In genomic region chr5:173592050-173592669, GRCh38 we compare ENCODE assay signal across 9 cellular contexts. TPM values are rescaled to one million over a fixed set of nuclear protein-coding genes. Genes with fewer than 3 reads are reported as not detected.
DNase-seq lines count a peak whose midpoint lies in the region; ATAC-seq and TF ChIP-seq lines count a peak whose summit lies in the region.
"Had no signal": no experiment of that assay in that cellular context is flagged by ENCODE, and none has a peak within 500 bp of the region (broad histone marks: within the 10 kb centered on the region; RNA-seq: fewer than 3 reads in every experiment).

No MANE protein-coding gene starts in this region.

- peak; percentile 10 to 32 for DNase-seq in stimulated activated naive CD8-positive, alpha-beta T cell treated with anti-CD3 and anti-CD28 coated beads, Interleukin-15, amount 100 ng/mL, for 72 hours
- DNase-seq in stimulated activated naive CD8-positive, alpha-beta T cell treated with anti-CD3 and anti-CD28 coated beads, Interleukin-15, Interleukin-2, amounts not matched to agents 100 U/mL and 50 U/mL, for 24 hours: no peak
- DNase-seq in erythroblast (lab: John Stamatoyannopoulos, UW) (peak; percentile 66 to 75), cerebellar cortex (ENCODE audit: low spot score) (no peak), NCI-H2081 treated with DMSO at 0.1 percent for 48 hours (lab: John Stamatoyannopoulos, UW) (no peak)
- DNase-seq: head of caudate nucleus had no signal

- no peaks in the 10 kb centered on the region for H3K4me1 ChIP-seq in OCI-LY1 (ENCODE audit: insufficient read depth, low read length, severe bottlenecking)

- no peak overlapping the region for H3K4me3 Mint-ChIP-seq in stimulated activated naive CD8-positive, alpha-beta T cell treated with anti-CD3 and anti-CD28 coated beads, Interleukin-15, amount 100 ng/mL, for 72 hours
- H3K4me3 Mint-ChIP-seq in activated T-helper 17 cell treated with anti-CD3 and anti-CD28 coated beads, Interleukin-2, amount 50 U/mL, for 72 hours: no peak overlapping the region

- no peak for TF ChIP-seq POLR2A in erythroblast (IDR thresholded peaks at IDR 0.05; ENCODE audit: low read length)

- H3F3A ChIP-seq in OCI-LY1 (ENCODE audit: insufficient read depth, low read length): no peaks in the 10 kb centered on the region

- no peaks in the 10 kb centered on the region for H4K20me1 ChIP-seq in OCI-LY1 (ENCODE audit: insufficient read depth, low read length)

- H3K9me2 ChIP-seq in OCI-LY1 (ENCODE audit: low read depth, low read length): no peaks in the 10 kb centered on the region

- no peak for ATAC-seq in stimulated activated naive CD8-positive, alpha-beta T cell treated with anti-CD3 and anti-CD28 coated beads, Interleukin-15, amount 100 ng/mL, for 72 hours
- no peak for ATAC-seq in stimulated activated naive CD8-positive, alpha-beta T cell treated with anti-CD3 and anti-CD28 coated beads, Interleukin-15, Interleukin-2, amounts not matched to agents 100 U/mL and 50 U/mL, for 24 hours
- ATAC-seq in HG03469 (IDR thresholded peaks at IDR 0.05; ENCODE audit: unreplicated experiment): no peak
- ATAC-seq in activated T-helper 17 cell treated with anti-CD3 and anti-CD28 coated beads, Interleukin-2, amount 50 U/mL, for 72 hours (replicated peaks): no peak

- no peaks in the 10 kb centered on the region for H3K27me3 ChIP-seq in OCI-LY1 (ENCODE audit: insufficient read depth, low read length)

- H3K9me3 ChIP-seq in OCI-LY1 (ENCODE audit: low read length): peaks cover 29% of the 10 kb centered on the region

- H3K4me3 ChIP-seq in OCI-LY1 (ENCODE audit: low read depth, low read length, poor library complexity, severe bottlenecking): no peak overlapping the region

- H3K36me3 ChIP-seq in OCI-LY1 (ENCODE audit: insufficient read depth, low read length): no peaks in the 10 kb centered on the region

- H2AFZ ChIP-seq in OCI-LY1 (ENCODE audit: low read length): no peak overlapping the region

- peak; percentile 81 for TF ChIP-seq CTCF in OCI-LY1 (IDR thresholded peaks at IDR 0.05; ENCODE audit: low read length)

- peaks cover 44 to 59% of the 10 kb centered on the region in 2 donors for H3K9me3 Mint-ChIP-seq in stimulated activated naive CD8-positive, alpha-beta T cell treated with anti-CD3 and anti-CD28 coated beads, Interleukin-15, amount 100 ng/mL, for 72 hours
- peaks cover 30% of the 10 kb centered on the region for H3K9me3 Mint-ChIP-seq in activated T-helper 17 cell treated with anti-CD3 and anti-CD28 coated beads, Interleukin-2, amount 50 U/mL, for 72 hours

- H3K9ac ChIP-seq in OCI-LY1 (ENCODE audit: low read length): no peak overlapping the region

- no peak overlapping the region for H3K27ac ChIP-seq in OCI-LY1 (ENCODE audit: low read depth, low read length, poor library complexity, severe bottlenecking)

- H3K36me3 Mint-ChIP-seq in activated T-helper 17 cell treated with anti-CD3 and anti-CD28 coated beads, Interleukin-2, amount 50 U/mL, for 72 hours (ENCODE audit: low read depth): peaks cover 13% of the 10 kb centered on the region

- no peak overlapping the region for H3K4me2 ChIP-seq in OCI-LY1 (ENCODE audit: low read length)

- no peaks in the 10 kb centered on the region for H3K79me2 ChIP-seq in OCI-LY1 (ENCODE audit: insufficient read depth, low read length)

- H3K4me1 Mint-ChIP-seq in stimulated activated naive CD8-positive, alpha-beta T cell treated with anti-CD3 and anti-CD28 coated beads, Interleukin-15, amount 100 ng/mL, for 72 hours: no peaks in the 10 kb centered on the region
- H3K4me1 Mint-ChIP-seq in activated T-helper 17 cell treated with anti-CD3 and anti-CD28 coated beads, Interleukin-2, amount 50 U/mL, for 72 hours: no peaks in the 10 kb centered on the region

- no peaks in the 10 kb centered on the region for H3K27me3 Mint-ChIP-seq in stimulated activated naive CD8-positive, alpha-beta T cell treated with anti-CD3 and anti-CD28 coated beads, Interleukin-15, amount 100 ng/mL, for 72 hours
- H3K27me3 Mint-ChIP-seq in activated T-helper 17 cell treated with anti-CD3 and anti-CD28 coated beads, Interleukin-2, amount 50 U/mL, for 72 hours: no peaks in the 10 kb centered on the region

- H3K27ac Mint-ChIP-seq in stimulated activated naive CD8-positive, alpha-beta T cell treated with anti-CD3 and anti-CD28 coated beads, Interleukin-15, amount 100 ng/mL, for 72 hours: peak overlapping the region in 1 of 2 donors; percentile 30
- no peak overlapping the region for H3K27ac Mint-ChIP-seq in activated T-helper 17 cell treated with anti-CD3 and anti-CD28 coated beads, Interleukin-2, amount 50 U/mL, for 72 hours

RNA-seq across cellular contexts. Expression of gene BOD1, which starts 24.3 kb away (rescaled TPM):
- total RNA-seq in activated T-helper 17 cell treated with anti-CD3 and anti-CD28 coated beads, Interleukin-2, amount 50 U/mL, for 72 hours: 10 to 100 TPM; 23.1 to 24.9 TPM

Comparison
In these comparisons a context has a peak if more than half of its experiments do, and no peak if none do; other contexts are left out.
1. DNase-seq: peak in stimulated activated naive CD8-positive, alpha-beta T cell treated with anti-CD3 and anti-CD28 coated beads, Interleukin-15, amount 100 ng/mL, for 72 hours (2 of 2) and erythroblast (2 of 2); none in stimulated activated naive CD8-positive, alpha-beta T cell treated with anti-CD3 and anti-CD28 coated beads, Interleukin-15, Interleukin-2, amounts not matched to agents 100 U/mL and 50 U/mL, for 24 hours (single experiment), cerebellar cortex (single experiment) and NCI-H2081 treated with DMSO at 0.1 percent for 48 hours (single experiment).